ENCODE assay signal across 13 cellular contexts in the genomic region with DNA sequence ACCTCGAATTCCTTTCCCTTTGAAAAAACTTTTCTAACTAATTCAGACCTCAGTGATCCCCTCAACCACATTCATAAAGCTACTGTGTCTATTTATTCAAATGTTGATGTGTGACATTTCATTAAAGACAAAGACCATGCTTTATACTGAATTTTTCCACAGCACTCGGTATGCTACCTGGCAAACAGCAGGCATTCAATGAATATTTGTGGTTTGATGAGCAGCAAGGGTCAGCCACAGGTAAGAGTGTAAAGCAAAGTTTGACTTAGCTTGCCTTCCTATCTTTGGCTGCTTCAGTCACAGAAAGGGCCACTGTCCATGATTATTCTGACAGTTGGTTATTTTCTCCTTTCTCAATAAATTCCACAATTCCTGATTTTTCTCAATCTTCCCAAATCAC. TPM values are rescaled to one million over a fixed set of nuclear protein-coding genes. Genes with fewer than 3 reads are reported as not detected.
DNase-seq lines count a peak whose midpoint lies in the region; ATAC-seq and TF ChIP-seq lines count a peak whose summit lies in the region.
"Had no signal": no experiment of that assay in that cellular context is flagged by ENCODE, and none has a peak within 500 bp of the region (broad histone marks: within the 10 kb centered on the region; RNA-seq: fewer than 3 reads in every experiment).

No MANE protein-coding gene starts in this region.

- TF ChIP-seq CTCF in RWPE2 (IDR thresholded peaks at IDR 0.05; ENCODE audit: poor library complexity, severe bottlenecking) (no peak), gastroesophageal sphincter (IDR thresholded peaks at IDR 0.05) (no peak)

- WGBS in gastroesophageal sphincter (ENCODE audit: low coverage in 1 of 2), 2 donors: 68 to 92% methylated on average over 1 to 2 of the region's 2 CpGs

- H3K27ac Mint-ChIP-seq in activated CD8-positive, alpha-beta memory T cell treated with anti-CD3 and anti-CD28 coated beads, Interleukin-2, amount 10 ng/mL, durations not matched to agents 7 days and 5 days: peak overlapping the region; percentile 91
- peak overlapping the region; percentile 83 for H3K27ac Mint-ChIP-seq in dendritic cell treated with granulocyte-macrophage colony-stimulating factor and Interleukin-4, amounts not matched to agents 40 ng/mL and 50 ng/mL, for 4 days
- H3K27ac Mint-ChIP-seq in stimulated activated naive CD8-positive, alpha-beta T cell treated with anti-CD3 and anti-CD28 coated beads, Interleukin-15, amount 100 ng/mL, for 72 hours: peak overlapping the region in 1 of 2 donors; percentile 75

- no peak overlapping the region for H3K4me3 ChIP-seq in RWPE2 (ENCODE audit: severe bottlenecking)
- H3K4me3 ChIP-seq in gastroesophageal sphincter: no peak overlapping the region
- H3K4me3 ChIP-seq: cardiac muscle cell, tibial nerve had no signal

- peaks cover 33% of the 10 kb centered on the region for H3K4me1 ChIP-seq in RWPE2 (ENCODE audit: insufficient read depth, poor library complexity, severe bottlenecking)
- peaks cover 0 to 11% (median 0%) of the 10 kb centered on the region in 3 donors for H3K4me1 ChIP-seq in gastroesophageal sphincter

- ATAC-seq in activated CD8-positive, alpha-beta memory T cell treated with anti-CD3 and anti-CD28 coated beads, Interleukin-2, amount 10 ng/mL, durations not matched to agents 7 days and 5 days: no peak
- peak; percentile 82 for ATAC-seq in RWPE2 (ENCODE audit: low read depth)
- ATAC-seq in stimulated activated naive CD8-positive, alpha-beta T cell treated with anti-CD3 and anti-CD28 coated beads, Interleukin-15, amount 100 ng/mL, for 72 hours: no peak
- no peak for ATAC-seq in gastroesophageal sphincter
- no peak for ATAC-seq in HG03097 (IDR thresholded peaks at IDR 0.05; ENCODE audit: low FRiP score, unreplicated experiment)
- ATAC-seq: Panc1 had no signal

- no peak for TF ChIP-seq EP300 in gastroesophageal sphincter (IDR thresholded peaks at IDR 0.05)

- H3K27me3 ChIP-seq in RWPE2 (ENCODE audit: insufficient read depth, poor library complexity, severe bottlenecking) (no peaks in the 10 kb centered on the region), gastroesophageal sphincter (no peaks in the 10 kb centered on the region)
- H3K27me3 ChIP-seq: cardiac muscle cell, tibial nerve had no signal

- H3K9me3 ChIP-seq in RWPE2 (ENCODE audit: severe bottlenecking) (no peaks in the 10 kb centered on the region), gastroesophageal sphincter (no peaks in the 10 kb centered on the region)
- H3K9me3 ChIP-seq: tibial nerve had no signal

- H3K36me3 Mint-ChIP-seq in activated CD8-positive, alpha-beta memory T cell treated with anti-CD3 and anti-CD28 coated beads, Interleukin-2, amount 10 ng/mL, durations not matched to agents 7 days and 5 days: peaks cover 35% of the 10 kb centered on the region
- H3K36me3 Mint-ChIP-seq in dendritic cell treated with granulocyte-macrophage colony-stimulating factor and Interleukin-4, amounts not matched to agents 40 ng/mL and 50 ng/mL, for 4 days (ENCODE audit: low read depth): peaks cover 5% of the 10 kb centered on the region

- H3K36me3 ChIP-seq in RWPE2 (ENCODE audit: low read depth): no peaks in the 10 kb centered on the region
- no peaks in the 10 kb centered on the region for H3K36me3 ChIP-seq in gastroesophageal sphincter
- H3K36me3 ChIP-seq: cardiac muscle cell, tibial nerve had no signal

- H3K27ac ChIP-seq in RWPE2 (ENCODE audit: poor library complexity, severe bottlenecking) (peak overlapping the region; percentile 35), gastroesophageal sphincter (no peak overlapping the region)
- H3K27ac ChIP-seq: cardiac muscle cell had no signal

- peak overlapping the region; percentile 73 for H3K4me3 Mint-ChIP-seq in activated CD8-positive, alpha-beta memory T cell treated with anti-CD3 and anti-CD28 coated beads, Interleukin-2, amount 10 ng/mL, durations not matched to agents 7 days and 5 days
- no peak overlapping the region for H3K4me3 Mint-ChIP-seq in dendritic cell treated with granulocyte-macrophage colony-stimulating factor and Interleukin-4, amounts not matched to agents 40 ng/mL and 50 ng/mL, for 4 days
- H3K4me3 Mint-ChIP-seq in stimulated activated naive CD8-positive, alpha-beta T cell treated with anti-CD3 and anti-CD28 coated beads, Interleukin-15, amount 100 ng/mL, for 72 hours: peak overlapping the region; percentile 59 to 83

- H3K9me3 Mint-ChIP-seq in activated CD8-positive, alpha-beta memory T cell treated with anti-CD3 and anti-CD28 coated beads, Interleukin-2, amount 10 ng/mL, durations not matched to agents 7 days and 5 days (ENCODE audit: low read depth): no peaks in the 10 kb centered on the region
- no peaks in the 10 kb centered on the region for H3K9me3 Mint-ChIP-seq in dendritic cell treated with granulocyte-macrophage colony-stimulating factor and Interleukin-4, amounts not matched to agents 40 ng/mL and 50 ng/mL, for 4 days
- no peaks in the 10 kb centered on the region for H3K9me3 Mint-ChIP-seq in stimulated activated naive CD8-positive, alpha-beta T cell treated with anti-CD3 and anti-CD28 coated beads, Interleukin-15, amount 100 ng/mL, for 72 hours

- TF ChIP-seq POLR2A in gastroesophageal sphincter (IDR thresholded peaks at IDR 0.05): no peak

- H3K4me1 Mint-ChIP-seq in activated CD8-positive, alpha-beta memory T cell treated with anti-CD3 and anti-CD28 coated beads, Interleukin-2, amount 10 ng/mL, durations not matched to agents 7 days and 5 days: peaks cover 62% of the 10 kb centered on the region
- H3K4me1 Mint-ChIP-seq in dendritic cell treated with granulocyte-macrophage colony-stimulating factor and Interleukin-4, amounts not matched to agents 40 ng/mL and 50 ng/mL, for 4 days (ENCODE audit: low read depth): peaks cover 52% of the 10 kb centered on the region
- peaks cover 76% of the 10 kb centered on the region for H3K4me1 Mint-ChIP-seq in stimulated activated naive CD8-positive, alpha-beta T cell treated with anti-CD3 and anti-CD28 coated beads, Interleukin-15, amount 100 ng/mL, for 72 hours

- CTCF ChIA-PET in activated CD8-positive, alpha-beta memory T cell treated with anti-CD3 and anti-CD28 coated beads, Interleukin-2, amount 10 ng/mL, durations not matched to agents 7 days and 5 days (lab: Charles Lee): interaction anchor here (0.6 to 2.7 kb wide), 8 partner anchors 8 to 846 kb away, joined by 3 to 16 read pairs (median 3); no protein-coding TSS in a partner anchor

- no peaks in the 10 kb centered on the region for H3K27me3 Mint-ChIP-seq in activated CD8-positive, alpha-beta memory T cell treated with anti-CD3 and anti-CD28 coated beads, Interleukin-2, amount 10 ng/mL, durations not matched to agents 7 days and 5 days
- no peaks in the 10 kb centered on the region for H3K27me3 Mint-ChIP-seq in dendritic cell treated with granulocyte-macrophage colony-stimulating factor and Interleukin-4, amounts not matched to agents 40 ng/mL and 50 ng/mL, for 4 days
- no peaks in the 10 kb centered on the region for H3K27me3 Mint-ChIP-seq in stimulated activated naive CD8-positive, alpha-beta T cell treated with anti-CD3 and anti-CD28 coated beads, Interleukin-15, amount 100 ng/mL, for 72 hours

- DNase-seq in activated CD8-positive, alpha-beta memory T cell treated with anti-CD3 and anti-CD28 coated beads, Interleukin-2, amount 10 ng/mL, durations not matched to agents 7 days and 5 days: no peak
- no peak for DNase-seq in activated CD8-positive, alpha-beta memory T cell treated with anti-CD3 and anti-CD28 coated beads for 24 hours
- DNase-seq in RWPE2 (ENCODE audit: low spot score) (no peak), KG1 (lab: John Stamatoyannopoulos, UW) (no peak)
- DNase-seq in stimulated activated naive CD8-positive, alpha-beta T cell treated with anti-CD3 and anti-CD28 coated beads, Interleukin-15, amount 100 ng/mL, for 72 hours: no peak
- DNase-seq: DMS 273 treated with DMSO at 0.1 percent for 48 hours, hippocampal formation had no signal

- intact Hi-C loops in dendritic cell treated with granulocyte-macrophage colony-stimulating factor and Interleukin-4, amounts not matched to agents 40 ng/mL and 50 ng/mL, for 4 days (cut with micrococcal nuclease): no loop called here

RNA-seq across cellular contexts. Expression of gene CDC42SE2, which starts 5.1 kb away (rescaled TPM):
- 100 to 1,000 TPM; 118 to 149 TPM for total RNA-seq in activated CD8-positive, alpha-beta memory T cell treated with anti-CD3 and anti-CD28 coated beads, Interleukin-2, amount 10 ng/mL, durations not matched to agents 7 days and 5 days
- total RNA-seq in gastroesophageal sphincter: 10 to 100 TPM; 25.2 to 38.7 (median 30.1) TPM
